11 cellular contexts compared by ENCODE assay signal in the genomic region with DNA sequence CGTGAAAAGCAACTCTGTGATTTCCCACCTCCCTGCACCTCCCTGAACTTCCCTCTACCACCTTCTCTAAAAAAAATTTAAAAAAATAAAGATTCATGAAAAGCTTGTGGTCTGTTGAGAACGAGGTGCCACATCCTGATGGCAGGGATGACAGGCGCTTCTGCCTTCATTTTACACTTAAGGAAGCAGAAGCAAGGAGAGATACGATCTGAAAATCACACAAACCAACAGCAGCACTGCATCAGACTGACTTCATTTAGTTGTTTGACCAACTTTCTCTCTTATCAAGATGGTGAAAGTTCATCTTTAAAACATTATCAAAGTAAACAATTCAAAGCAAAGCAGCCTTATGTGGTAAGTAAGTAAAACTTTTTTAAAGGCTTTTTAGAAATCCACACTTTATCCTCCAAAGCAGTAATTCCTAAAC. TPM values are rescaled to one million over a fixed set of nuclear protein-coding genes. Genes with fewer than 3 reads are reported as not detected.
DNase-seq lines count a peak whose midpoint lies in the region; ATAC-seq and TF ChIP-seq lines count a peak whose summit lies in the region.
"Had no signal": no experiment of that assay in that cellular context is flagged by ENCODE, and none has a peak within 500 bp of the region (broad histone marks: within the 10 kb centered on the region; RNA-seq: fewer than 3 reads in every experiment).

No MANE protein-coding gene starts in this region.

- peaks cover 15% of the 10 kb centered on the region for H3K4me1 ChIP-seq in CD4-positive, CD25-positive, alpha-beta regulatory T cell (ENCODE audit: control insufficient read depth, insufficient read depth, low read length, poor library complexity, severe bottlenecking)
- H3K4me1 ChIP-seq in liver (ENCODE audit: control insufficient read depth in 4 of 4, insufficient read depth in 4 of 4, low read length in 3 of 4) (peaks cover 8 to 34% (median 24%) of the 10 kb centered on the region in 4 donors), Karpas-422 (ENCODE audit: low read length) (no peaks in the 10 kb centered on the region)
- H3K4me1 ChIP-seq: foreskin keratinocyte had no signal

- H3K27ac ChIP-seq in CD4-positive, CD25-positive, alpha-beta regulatory T cell (ENCODE audit: insufficient read depth, low read length, poor library complexity, severe bottlenecking): no peak overlapping the region
- H3K27ac ChIP-seq in VCaP: peak overlapping the region; percentile 64
- peak overlapping the region; percentile 45 to 78 for H3K27ac ChIP-seq in liver (ENCODE audit: low read depth in 1 of 2, low read length in 2 of 2)
- H3K27ac ChIP-seq in Karpas-422 (ENCODE audit: low read length): no peak overlapping the region
- no peak overlapping the region for H3K27ac ChIP-seq in RWPE1
- H3K27ac ChIP-seq: foreskin keratinocyte, HL-60 had no signal

- no peaks in the 10 kb centered on the region for H3K27me3 ChIP-seq in CD4-positive, CD25-positive, alpha-beta regulatory T cell (ENCODE audit: control insufficient read depth, insufficient read depth, low read length)
- H3K27me3 ChIP-seq in liver (ENCODE audit: control insufficient read depth in 4 of 4, insufficient read depth in 4 of 4, low read length in 3 of 4) (no peaks in the 10 kb centered on the region), Karpas-422 (ENCODE audit: low read length) (no peaks in the 10 kb centered on the region)
- H3K27me3 ChIP-seq: foreskin keratinocyte had no signal

- peak; percentile 58 to 66 for ATAC-seq in CD4-positive, CD25-positive, alpha-beta regulatory T cell (ENCODE audit: low read depth in 2 of 2)
- peak; percentile 43 for ATAC-seq in GM21717 (IDR thresholded peaks at IDR 0.05; ENCODE audit: unreplicated experiment)
- ATAC-seq: foreskin keratinocyte had no signal

- POLR2A ChIA-PET in RWPE1 (lab: Yijun Ruan, JAX; ENCODE audit: low non-redundant PET): no interaction called here

- CTCF ChIA-PET in RWPE1 (lab: Yijun Ruan, JAX): no interaction called here

- H3K27ac Mint-ChIP-seq in CD4-positive, CD25-positive, alpha-beta regulatory T cell: peak overlapping the region in 1 of 3 donors; percentile 89

- peak overlapping the region; percentile 11 to 63 (median 41) for H3K4me3 Mint-ChIP-seq in CD4-positive, CD25-positive, alpha-beta regulatory T cell

- 20% methylated on average over 4 of the region's 4 CpGs for WGBS in liver

- TF ChIP-seq RAD21 in liver (IDR thresholded peaks at IDR 0.05): no peak

- peaks cover 7% of the 10 kb centered on the region for H3K36me3 Mint-ChIP-seq in CD4-positive, CD25-positive, alpha-beta regulatory T cell

- peaks cover 7% of the 10 kb centered on the region for H4K20me1 ChIP-seq in Karpas-422 (ENCODE audit: insufficient read depth, low read depth, low read length)

- peaks cover 0 to 2% of the 10 kb centered on the region in 2 experiments for H3K9me3 ChIP-seq in CD4-positive, CD25-positive, alpha-beta regulatory T cell (ENCODE audit: control insufficient read depth in 2 of 2, low read length in 2 of 2)
- peaks cover 0 to 3% (median 0%) of the 10 kb centered on the region in 4 donors for H3K9me3 ChIP-seq in liver (ENCODE audit: control insufficient read depth in 4 of 4, low read length in 3 of 4)
- no peaks in the 10 kb centered on the region for H3K9me3 ChIP-seq in Karpas-422 (ENCODE audit: low read length)

- no peaks in the 10 kb centered on the region for H3K36me3 ChIP-seq in CD4-positive, CD25-positive, alpha-beta regulatory T cell (ENCODE audit: control insufficient read depth, insufficient read depth, low read length)
- H3K36me3 ChIP-seq in liver (ENCODE audit: control insufficient read depth in 4 of 4, insufficient read depth in 3 of 4, low read depth in 1 of 4, low read length in 3 of 4): no peaks in the 10 kb centered on the region
- H3K36me3 ChIP-seq in Karpas-422 (ENCODE audit: insufficient read depth, low read length): no peaks in the 10 kb centered on the region

- peak in 2 of 3 donors; percentile 39 to 68 for DNase-seq in CD4-positive, CD25-positive, alpha-beta regulatory T cell
- DNase-seq in SKM-1 (lab: John Stamatoyannopoulos, UW; ENCODE audit: unreplicated experiment): no peak
- DNase-seq in Karpas-422: no peak
- DNase-seq in RWPE1 (ENCODE audit: low spot score): no peak
- DNase-seq in activated CD4-positive, CD25-positive, alpha-beta regulatory T cell (lab: John Stamatoyannopoulos, UW): no peak
- DNase-seq: foreskin keratinocyte, NCI-H2029 had no signal

- H3K27me3 Mint-ChIP-seq in CD4-positive, CD25-positive, alpha-beta regulatory T cell: no peaks in the 10 kb centered on the region

- H3K79me2 ChIP-seq in Karpas-422 (ENCODE audit: low read length): no peaks in the 10 kb centered on the region

- peak overlapping the region; percentile 11 to 37 for H3K9ac ChIP-seq in liver (ENCODE audit: low read depth in 1 of 2, low read length in 2 of 2)
- H3K9ac ChIP-seq in Karpas-422 (ENCODE audit: low read length): no peak overlapping the region

- TF ChIP-seq CTCF in VCaP (conservative IDR thresholded peaks at IDR 0.05): no peak
- TF ChIP-seq CTCF in liver (IDR thresholded peaks at IDR 0.05; ENCODE audit: low read depth, low read length, missing input control): no peak
- no peak for TF ChIP-seq CTCF in RWPE1 (conservative IDR thresholded peaks at IDR 0.05; ENCODE audit: low read depth)

- no peaks in the 10 kb centered on the region for H3K9me2 ChIP-seq in Karpas-422 (replicated peaks; ENCODE audit: insufficient read depth, low read length)

- peak overlapping the region; percentile 51 for H3K4me3 ChIP-seq in CD4-positive, CD25-positive, alpha-beta regulatory T cell (ENCODE audit: low read depth, low read length)
- H3K4me3 ChIP-seq in liver (ENCODE audit: low read depth in 1 of 3, low read length in 3 of 3): no peak overlapping the region
- H3K4me3 ChIP-seq in Karpas-422 (ENCODE audit: low read length): no peak overlapping the region

- H3K9me3 Mint-ChIP-seq in CD4-positive, CD25-positive, alpha-beta regulatory T cell: peaks cover 0 to 7% (median 0%) of the 10 kb centered on the region in 7 donors

- H3K4me1 Mint-ChIP-seq in CD4-positive, CD25-positive, alpha-beta regulatory T cell: peaks cover 16 to 50% (median 34%) of the 10 kb centered on the region in 4 donors

- no peak overlapping the region for H2AFZ ChIP-seq in Karpas-422 (ENCODE audit: low read length)

- no peak overlapping the region for H3K4me2 ChIP-seq in Karpas-422 (ENCODE audit: low read depth, low read length, poor library complexity, severe bottlenecking)

TF ChIP-seq in liver, 16 proteins besides CTCF, POLR2A, EP300 and RAD21 (continues in another document):
- TF ChIP-seq HNF4G (IDR thresholded peaks at IDR 0.05) (no peak), NR2F2 (IDR thresholded peaks at IDR 0.05) (no peak), TAF1 (conservative IDR thresholded peaks at IDR 0.05) (peak; percentile 31), FOXA2 (IDR thresholded peaks at IDR 0.05) (no peak), FOXA1 (IDR thresholded peaks at IDR 0.05) (peak; percentile 18), EGR1 (IDR thresholded peaks at IDR 0.05; ENCODE audit: low read depth in 2 of 2) (no peak), GABPA (IDR thresholded peaks at IDR 0.05 in 1 of 2, conservative IDR thresholded peaks at IDR 0.05 in 1 of 2) (no peak), RXRA (IDR thresholded peaks at IDR 0.05) (peak in 1 of 2 donors; percentile 65), SP1 (IDR thresholded peaks at IDR 0.05) (no peak)
- TF ChIP-seq, protein P1, sequence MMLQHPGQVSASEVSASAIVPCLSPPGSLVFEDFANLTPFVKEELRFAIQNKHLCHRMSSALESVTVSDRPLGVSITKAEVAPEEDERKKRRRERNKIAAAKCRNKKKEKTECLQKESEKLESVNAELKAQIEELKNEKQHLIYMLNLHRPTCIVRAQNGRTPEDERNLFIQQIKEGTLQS (IDR thresholded peaks at IDR 0.05): no peak
- TF ChIP-seq, protein P2, sequence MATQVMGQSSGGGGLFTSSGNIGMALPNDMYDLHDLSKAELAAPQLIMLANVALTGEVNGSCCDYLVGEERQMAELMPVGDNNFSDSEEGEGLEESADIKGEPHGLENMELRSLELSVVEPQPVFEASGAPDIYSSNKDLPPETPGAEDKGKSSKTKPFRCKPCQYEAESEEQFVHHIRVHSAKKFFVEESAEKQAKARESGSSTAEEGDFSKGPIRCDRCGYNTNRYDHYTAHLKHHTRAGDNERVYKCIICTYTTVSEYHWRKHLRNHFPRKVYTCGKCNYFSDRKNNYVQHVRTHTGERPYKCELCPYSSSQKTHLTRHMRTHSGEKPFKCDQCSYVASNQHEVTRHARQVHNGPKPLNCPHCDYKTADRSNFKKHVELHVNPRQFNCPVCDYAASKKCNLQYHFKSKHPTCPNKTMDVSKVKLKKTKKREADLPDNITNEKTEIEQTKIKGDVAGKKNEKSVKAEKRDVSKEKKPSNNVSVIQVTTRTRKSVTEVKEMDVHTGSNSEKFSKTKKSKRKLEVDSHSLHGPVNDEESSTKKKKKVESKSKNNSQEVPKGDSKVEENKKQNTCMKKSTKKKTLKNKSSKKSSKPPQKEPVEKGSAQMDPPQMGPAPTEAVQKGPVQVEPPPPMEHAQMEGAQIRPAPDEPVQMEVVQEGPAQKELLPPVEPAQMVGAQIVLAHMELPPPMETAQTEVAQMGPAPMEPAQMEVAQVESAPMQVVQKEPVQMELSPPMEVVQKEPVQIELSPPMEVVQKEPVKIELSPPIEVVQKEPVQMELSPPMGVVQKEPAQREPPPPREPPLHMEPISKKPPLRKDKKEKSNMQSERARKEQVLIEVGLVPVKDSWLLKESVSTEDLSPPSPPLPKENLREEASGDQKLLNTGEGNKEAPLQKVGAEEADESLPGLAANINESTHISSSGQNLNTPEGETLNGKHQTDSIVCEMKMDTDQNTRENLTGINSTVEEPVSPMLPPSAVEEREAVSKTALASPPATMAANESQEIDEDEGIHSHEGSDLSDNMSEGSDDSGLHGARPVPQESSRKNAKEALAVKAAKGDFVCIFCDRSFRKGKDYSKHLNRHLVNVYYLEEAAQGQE (IDR thresholded peaks at IDR 0.05): peak; percentile 46

RNA-seq across cellular contexts. Expression of a gene that starts 15.5 kb away (rescaled TPM):
- 67.1 TPM for total RNA-seq in CD4-positive, CD25-positive, alpha-beta regulatory T cell
- polyA plus RNA-seq in CD4-positive, CD25-positive, alpha-beta regulatory T cell: 10 to 100 TPM; 24.9 to 37.7 (median 26.0) TPM
- total RNA-seq in liver: 10 to 100 TPM; 31.9 to 34.2 TPM
- polyA plus RNA-seq in liver: 10 to 100 TPM; 12.0 to 16.3 TPM
- total RNA-seq in Karpas-422 (2014; rRNA removed; shearing (Covaris generic); ENCODE audit: low replicate concordance): 21.9 and 34.7 TPM in 2 replicates

RNA-seq across cellular contexts. Expression of a gene that starts 27.7 kb away (rescaled TPM):
- 27.4 TPM for total RNA-seq in CD4-positive, CD25-positive, alpha-beta regulatory T cell
- 10 to 100 TPM; 36.6 to 46.5 (median 41.8) TPM for polyA plus RNA-seq in CD4-positive, CD25-positive, alpha-beta regulatory T cell
- total RNA-seq in liver: 10 to 100 TPM; 22.0 to 25.5 TPM
- polyA plus RNA-seq in liver: 10 to 100 TPM; 19.0 to 27.8 TPM
- total RNA-seq in Karpas-422 (2014; rRNA removed; shearing (Covaris generic); ENCODE audit: low replicate concordance): 26.8 and 34.9 TPM in 2 replicates

Comparison
In these comparisons a context has a peak if more than half of its experiments do, and no peak if none do; other contexts are left out.
1. DNase-seq: peak in CD4-positive, CD25-positive, alpha-beta regulatory T cell (2 of 3); none in SKM-1 (single experiment), Karpas-422 (single experiment), RWPE1 (single experiment) and activated CD4-positive, CD25-positive, alpha-beta regulatory T cell (0 of 4).
2. H3K27ac ChIP-seq: peak in VCaP (single experiment) and liver (2 of 2); none in CD4-positive, CD25-positive, alpha-beta regulatory T cell (single experiment), Karpas-422 (single experiment) and RWPE1 (single experiment).